10 cellular contexts compared by ENCODE assay signal in genomic region chr13:30431269-30431950, GRCh38. TPM values are rescaled to one million over a fixed set of nuclear protein-coding genes. Genes with fewer than 3 reads are reported as not detected.
A peak's percentile ranks its signal among the peaks of the same experiment; 100 is the strongest.
DNase-seq lines count a peak whose midpoint lies in the region; ATAC-seq and TF ChIP-seq lines count a peak whose summit lies in the region.
"Had no signal": no experiment of that assay in that cellular context is flagged by ENCODE, and none has a peak within 500 bp of the region (broad histone marks: within the 10 kb centered on the region; RNA-seq: fewer than 3 reads in every experiment).

No MANE protein-coding gene starts in this region.

- H3K9me3 ChIP-seq in gastrocnemius medialis (no peaks in the 10 kb centered on the region), MG63 (no peaks in the 10 kb centered on the region)

- H3K27me3 ChIP-seq in gastrocnemius medialis (no peaks in the 10 kb centered on the region), MG63 (no peaks in the 10 kb centered on the region)

- TF ChIP-seq CTCF in GM12865 (IDR thresholded peaks at IDR 0.05; ENCODE audit: insufficient read depth, low read depth, low read length, missing control alignments) (no peak), HFFc6 (IDR thresholded peaks at IDR 0.05) (no peak), gastrocnemius medialis (IDR thresholded peaks at IDR 0.05 in 4 of 5, conservative IDR thresholded peaks at IDR 0.05 in 1 of 5) (no peak)

- in situ Hi-C loops in gastrocnemius medialis (cut with MboI; ENCODE audit: low sequenced_read_pairs in 4 of 4), result loop anchor here in 1 of 4 donors (25.0 kb wide), 1 partner anchor 294 kb away; no protein-coding TSS in a partner anchor

- H3K4me3 Mint-ChIP-seq in HFFc6, result peak overlapping the region; percentile 41
- H3K4me3 Mint-ChIP-seq in activated T-helper 2 cell treated with anti-CD3 and anti-CD28 coated beads, Interferon-gamma antibody, Interleukin-2, Interleukin-4, amounts not matched to agents 10 μg/mL and 5 μg/mL and 100 μg/mL, durations not matched to agents 14 hours and 24 hours and 36 hours (ENCODE audit: low read depth), result peak overlapping the region; percentile 8

- H3K4me3 ChIP-seq in GM12865 (ENCODE audit: low read depth, low read length), result peak overlapping the region; percentile 40
- H3K4me3 ChIP-seq in gastrocnemius medialis, result no peak overlapping the region
- H3K4me3 ChIP-seq in MG63, result no peak overlapping the region

- peak overlapping the region; percentile 86 for H3K27ac Mint-ChIP-seq in HFFc6
- H3K27ac Mint-ChIP-seq in activated T-helper 2 cell treated with anti-CD3 and anti-CD28 coated beads, Interferon-gamma antibody, Interleukin-2, Interleukin-4, amounts not matched to agents 10 μg/mL and 5 μg/mL and 100 μg/mL, durations not matched to agents 14 hours and 24 hours and 36 hours, result peak overlapping the region; percentile 30

- H3K4me1 ChIP-seq in gastrocnemius medialis, result peaks cover 0 to 7% of the 10 kb centered on the region in 2 donors

- H3K27me3 Mint-ChIP-seq in HFFc6 (ENCODE audit: insufficient read depth), result no peaks in the 10 kb centered on the region
- peaks cover 8% of the 10 kb centered on the region for H3K27me3 Mint-ChIP-seq in activated T-helper 2 cell treated with anti-CD3 and anti-CD28 coated beads, Interferon-gamma antibody, Interleukin-2, Interleukin-4, amounts not matched to agents 10 μg/mL and 5 μg/mL and 100 μg/mL, durations not matched to agents 14 hours and 24 hours and 36 hours (ENCODE audit: low read depth)
- H3K27me3 Mint-ChIP-seq: naive B cell had no signal

- no peaks in the 10 kb centered on the region for H3K36me3 ChIP-seq in gastrocnemius medialis
- no peaks in the 10 kb centered on the region for H3K36me3 ChIP-seq in MG63

- H3K9me3 Mint-ChIP-seq in HFFc6, result no peaks in the 10 kb centered on the region
- no peaks in the 10 kb centered on the region for H3K9me3 Mint-ChIP-seq in activated T-helper 2 cell treated with anti-CD3 and anti-CD28 coated beads, Interferon-gamma antibody, Interleukin-2, Interleukin-4, amounts not matched to agents 10 μg/mL and 5 μg/mL and 100 μg/mL, durations not matched to agents 14 hours and 24 hours and 36 hours
- H3K9me3 Mint-ChIP-seq: naive B cell had no signal

- intact Hi-C loops in activated T-helper 2 cell treated with anti-CD3 and anti-CD28 coated beads, Interferon-gamma antibody, Interleukin-2, Interleukin-4, amounts not matched to agents 10 μg/mL and 5 μg/mL and 100 μg/mL, durations not matched to agents 14 hours and 24 hours and 36 hours (cut with micrococcal nuclease), result loop anchor here (2.0 kb wide), 4 partner anchors 23 to 55 kb away; partner anchors contain the start of gene HMGB1
- intact Hi-C loops in gastrocnemius medialis (cut with DNase I; ENCODE audit: low total_unique reads), result no loop called here

- peaks cover 49% of the 10 kb centered on the region for H3K4me1 Mint-ChIP-seq in HFFc6 (ENCODE audit: low read depth)
- H3K4me1 Mint-ChIP-seq in activated T-helper 2 cell treated with anti-CD3 and anti-CD28 coated beads, Interferon-gamma antibody, Interleukin-2, Interleukin-4, amounts not matched to agents 10 μg/mL and 5 μg/mL and 100 μg/mL, durations not matched to agents 14 hours and 24 hours and 36 hours (ENCODE audit: low read depth), result peaks cover 30% of the 10 kb centered on the region

- TF ChIP-seq POLR2A in gastrocnemius medialis (IDR thresholded peaks at IDR 0.05), result no peak

- peak; percentile 38 to 64 for ATAC-seq in gastrocnemius medialis

- H3K36me3 Mint-ChIP-seq in HFFc6 (ENCODE audit: low read depth), result no peaks in the 10 kb centered on the region
- H3K36me3 Mint-ChIP-seq in activated T-helper 2 cell treated with anti-CD3 and anti-CD28 coated beads, Interferon-gamma antibody, Interleukin-2, Interleukin-4, amounts not matched to agents 10 μg/mL and 5 μg/mL and 100 μg/mL, durations not matched to agents 14 hours and 24 hours and 36 hours (ENCODE audit: low read depth), result no peaks in the 10 kb centered on the region
- H3K36me3 Mint-ChIP-seq: naive B cell had no signal

- DNase-seq in GM12865 (ENCODE audit: low read depth) (peak; percentile 52), HFFc6 (peak; percentile 21), gastrocnemius medialis (no peak), retina (no peak), NCI-H1417 treated with DMSO at 0.1 percent for 48 hours (lab: John Stamatoyannopoulos, UW) (no peak), MG63 (no peak)
- no peak for DNase-seq in activated T-helper 2 cell treated with anti-CD3 and anti-CD28 coated beads, Interferon-gamma antibody, Interleukin-2, Interleukin-4, amounts not matched to agents 10 μg/mL and 5 μg/mL and 100 μg/mL, durations not matched to agents 14 hours and 24 hours and 36 hours (ENCODE audit: low spot score)
- DNase-seq: naive B cell, T-helper 9 cell had no signal

- H3K27ac ChIP-seq in gastrocnemius medialis, result no peak overlapping the region

RNA-seq across cellular contexts. Expression of gene UBE2L5, which starts 9.1 kb away (rescaled TPM):
- total RNA-seq in HFFc6 (2021; fragmentation: NEBNext Ultra II Directional; extraction: Animal tissue kit (Norgen Biotek cat#: 25700)), result under 1 TPM in 1 of 6 experiments, not detected in 5; 0.21 TPM
- not detected in 2 replicates for total RNA-seq in activated T-helper 2 cell treated with anti-CD3 and anti-CD28 coated beads, Interferon-gamma antibody, Interleukin-2, Interleukin-4, amounts not matched to agents 10 μg/mL and 5 μg/mL and 100 μg/mL, durations not matched to agents 14 hours and 24 hours and 36 hours
- not detected for total RNA-seq in gastrocnemius medialis
- not detected in 2 replicates for total RNA-seq in MG63 (2014; rRNA removed; shearing (Covaris generic); ENCODE audit: low replicate concordance)
- total RNA-seq: G401 had no signal

RNA-seq across cellular contexts. Expression of gene HMGB1, which starts 34.3 kb away (rescaled TPM):
- 100 to 1,000 TPM; 259 to 434 (median 377) TPM for total RNA-seq in HFFc6 (2021; fragmentation: NEBNext Ultra II Directional; extraction: Animal tissue kit (Norgen Biotek cat#: 25700))
- total RNA-seq in activated T-helper 2 cell treated with anti-CD3 and anti-CD28 coated beads, Interferon-gamma antibody, Interleukin-2, Interleukin-4, amounts not matched to agents 10 μg/mL and 5 μg/mL and 100 μg/mL, durations not matched to agents 14 hours and 24 hours and 36 hours, result 594 and 603 TPM in 2 replicates
- total RNA-seq in gastrocnemius medialis, result 100 to 1,000 TPM; 217 to 314 (median 265) TPM
- 638 and 1,413 TPM in 2 replicates for total RNA-seq in MG63 (2014; rRNA removed; shearing (Covaris generic); ENCODE audit: low replicate concordance)

Comparison
In these comparisons a context has a peak if more than half of its experiments do, and no peak if none do; other contexts are left out.
1. DNase-seq: peak in GM12865 (single experiment) and HFFc6 (single experiment); none in activated T-helper 2 cell treated with anti-CD3 and anti-CD28 coated beads, Interferon-gamma antibody, Interleukin-2, Interleukin-4, amounts not matched to agents 10 μg/mL and 5 μg/mL and 100 μg/mL, durations not matched to agents 14 hours and 24 hours and 36 hours (single experiment), gastrocnemius medialis (0 of 2), retina (single experiment), NCI-H1417 treated with DMSO at 0.1 percent for 48 hours (single experiment) and MG63 (single experiment).